14 cellular contexts compared by ENCODE assay signal in the genomic region with DNA sequence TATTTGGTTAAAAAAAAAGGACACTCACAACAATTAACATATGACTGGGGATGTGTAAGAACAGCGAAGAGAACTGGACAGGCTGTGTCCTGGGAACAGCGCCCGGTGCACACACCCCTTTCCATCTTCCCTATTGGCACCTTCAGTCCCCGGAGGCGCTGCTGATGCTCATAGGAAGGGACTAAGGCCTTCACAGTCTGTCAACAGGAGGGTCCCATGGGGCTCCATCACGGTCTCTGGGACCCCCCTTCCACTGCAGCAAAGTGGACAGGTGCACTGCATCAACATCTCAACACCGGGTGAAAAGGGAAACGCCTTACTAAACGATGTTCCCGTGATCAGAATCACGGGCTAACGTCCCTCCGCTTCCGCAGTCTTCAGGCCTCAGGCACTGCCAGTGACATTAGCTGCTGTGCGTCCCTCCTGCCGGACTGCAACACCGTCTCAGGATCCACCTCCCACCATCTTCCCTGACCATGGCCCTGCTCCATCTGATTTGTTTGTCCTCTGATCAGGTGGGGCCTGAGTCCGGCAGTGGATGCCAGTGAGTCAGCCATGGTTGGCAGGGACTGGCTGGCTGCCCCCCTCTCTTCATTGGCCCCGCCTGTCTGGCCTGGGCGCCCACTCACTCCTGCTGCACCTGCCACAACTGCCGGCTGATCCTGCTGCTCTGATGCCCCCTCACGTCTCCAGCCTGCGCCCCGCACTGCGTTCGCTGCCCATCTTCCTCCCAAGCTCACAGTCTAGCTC.
DNase-seq lines count a peak whose midpoint lies in the region; ATAC-seq and TF ChIP-seq lines count a peak whose summit lies in the region.
"Had no signal": no experiment of that assay in that cellular context is flagged by ENCODE, and none has a peak within 500 bp of the region (broad histone marks: within the 10 kb centered on the region; RNA-seq: fewer than 3 reads in every experiment).

No MANE protein-coding gene starts in this region.

- H3K4ac ChIP-seq in neuronal stem cell (ENCODE audit: low read length), result no peak overlapping the region

- H3K18ac ChIP-seq in neuronal stem cell (ENCODE audit: low read length), result no peak overlapping the region

- no peaks in the 10 kb centered on the region for H3K27me3 Mint-ChIP-seq in endodermal cell (ENCODE audit: insufficient read depth)

- H3K4me3 Mint-ChIP-seq in endodermal cell, result no peak overlapping the region
- H3K4me3 Mint-ChIP-seq: CD8-positive, alpha-beta memory T cell had no signal

- H3K36me3 Mint-ChIP-seq in endodermal cell (ENCODE audit: low read depth), result no peaks in the 10 kb centered on the region
- H3K36me3 Mint-ChIP-seq: CD8-positive, alpha-beta memory T cell had no signal

- no peak overlapping the region for H2AK5ac ChIP-seq in neuronal stem cell (ENCODE audit: low read depth, low read length)

- no peaks in the 10 kb centered on the region for H3K36me3 ChIP-seq in left ventricle myocardium inferior
- H3K36me3 ChIP-seq in endodermal cell (ENCODE audit: control insufficient read depth, insufficient read depth, low read length), result no peaks in the 10 kb centered on the region
- H3K36me3 ChIP-seq in neuronal stem cell (replicated peaks in 1 of 2; ENCODE audit: control insufficient read depth in 2 of 2, insufficient read depth in 2 of 2, low read length in 2 of 2), result no peaks in the 10 kb centered on the region
- H3K36me3 ChIP-seq: BLaER1 had no signal

- H2BK5ac ChIP-seq in neuronal stem cell (ENCODE audit: low read length), result no peak overlapping the region

- no peak overlapping the region for H3K4me2 ChIP-seq in neuronal stem cell (ENCODE audit: insufficient read depth, low read length, poor library complexity, severe bottlenecking)
- H3K4me2 ChIP-seq: BLaER1 had no signal

- H3K9me3 ChIP-seq in left ventricle myocardium inferior (replicated peaks) (peaks cover 33% of the 10 kb centered on the region), endodermal cell (ENCODE audit: control insufficient read depth, low read length) (peaks cover 85% of the 10 kb centered on the region), neuronal stem cell (replicated peaks in 1 of 2; ENCODE audit: control insufficient read depth in 2 of 2, insufficient read depth in 1 of 2, low read depth in 1 of 2, low read length in 2 of 2) (peaks cover 6 to 7% of the 10 kb centered on the region in 2 donors)

- H3K4me1 ChIP-seq in left ventricle myocardium inferior, result no peaks in the 10 kb centered on the region
- no peaks in the 10 kb centered on the region for H3K4me1 ChIP-seq in endodermal cell (ENCODE audit: control insufficient read depth, insufficient read depth, low read length)
- H3K4me1 ChIP-seq in neuronal stem cell (ENCODE audit: control insufficient read depth in 2 of 2, insufficient read depth in 1 of 2, low read depth in 1 of 2, low read length in 2 of 2), result peaks cover 0 to 10% of the 10 kb centered on the region in 2 donors

- H3K23ac ChIP-seq in neuronal stem cell (ENCODE audit: low read depth, low read length, poor library complexity), result peak overlapping the region; percentile 57

- H3K9ac ChIP-seq in endodermal cell (ENCODE audit: extremely low read depth, low read length, poor library complexity, severe bottlenecking) (no peak overlapping the region), neuronal stem cell (ENCODE audit: low read depth, low read length, poor library complexity) (no peak overlapping the region)
- H3K9ac ChIP-seq: BLaER1, GM23248 had no signal

- H3K27ac ChIP-seq in left ventricle myocardium inferior (replicated peaks), result no peak overlapping the region
- H3K27ac ChIP-seq in endodermal cell (ENCODE audit: low read depth, low read length), result no peak overlapping the region
- no peak overlapping the region for H3K27ac ChIP-seq in neuronal stem cell (replicated peaks; ENCODE audit: low read length)
- H3K27ac ChIP-seq: BLaER1, GM23248, HL-60 had no signal

- no peak for TF ChIP-seq CTCF in left ventricle myocardium inferior (IDR thresholded peaks at IDR 0.05; ENCODE audit: borderline replicate concordance)
- no peak for TF ChIP-seq CTCF in endodermal cell (conservative IDR thresholded peaks at IDR 0.05)
- TF ChIP-seq CTCF in omental fat pad (IDR thresholded peaks at IDR 0.05), result no peak

- 82 to 84% methylated on average over 11 to 26 of the region's 26 CpGs for WGBS in endodermal cell (ENCODE audit: insufficient coverage in 1 of 2, insufficient read length in 1 of 2), 2 experiments
- WGBS in neuronal stem cell (ENCODE audit: extremely low coverage in 2 of 2, insufficient read length in 2 of 2, insufficient replicate concordance in 1 of 2), 2 donors, result no CpG with 5 or more reads among the region's 26 CpGs

- DNase-seq in cardiac septum (ENCODE audit: low spot score) (peak; percentile 47), left ventricle myocardium inferior (no peak), endodermal cell (peak; percentile 17), neuronal stem cell (ENCODE audit: low spot score) (no peak), COLO829 (ENCODE audit: low spot score) (no peak), omental fat pad (ENCODE audit: low spot score) (no peak), SKM-1 (lab: John Stamatoyannopoulos, UW; ENCODE audit: unreplicated experiment) (no peak)
- DNase-seq: 8988T; AML-193; CD8-positive, alpha-beta memory T cell; GM23248 had no signal

- H3K4me1 Mint-ChIP-seq in endodermal cell, result no peaks in the 10 kb centered on the region
- H3K4me1 Mint-ChIP-seq: CD8-positive, alpha-beta memory T cell had no signal

- no peak overlapping the region for H4K91ac ChIP-seq in neuronal stem cell (ENCODE audit: low read depth, low read length, poor library complexity)

- peak overlapping the region; percentile 51 for H3K14ac ChIP-seq in neuronal stem cell (ENCODE audit: low read length)

- intact Hi-C loops in cardiac septum (cut with DNase I), result no loop called here
- intact Hi-C loops in left ventricle myocardium inferior (cut with micrococcal nuclease), result no loop called here

- no peak overlapping the region for H2BK120ac ChIP-seq in neuronal stem cell (ENCODE audit: low read depth, low read length)

- peaks cover 12% of the 10 kb centered on the region for H3K9me3 Mint-ChIP-seq in endodermal cell

- H3K79me1 ChIP-seq in neuronal stem cell (ENCODE audit: low read depth, low read length), result peaks cover 1% of the 10 kb centered on the region

- H2AFZ ChIP-seq in neuronal stem cell (ENCODE audit: low read length), result no peak overlapping the region
- H2AFZ ChIP-seq: GM23248 had no signal

- ATAC-seq in omental fat pad (ENCODE audit: low FRiP score), result no peak
- ATAC-seq: GM12878 had no signal

- no peak overlapping the region for H4K8ac ChIP-seq in neuronal stem cell (ENCODE audit: low read depth, low read length)

- no peak overlapping the region for H2BK15ac ChIP-seq in neuronal stem cell (ENCODE audit: low read length)

- peaks cover 56% of the 10 kb centered on the region for H3K27me3 ChIP-seq in left ventricle myocardium inferior (ENCODE audit: low read depth)
- H3K27me3 ChIP-seq in endodermal cell (ENCODE audit: control insufficient read depth, insufficient read depth, low read length, poor library complexity, severe bottlenecking), result no peaks in the 10 kb centered on the region
- H3K27me3 ChIP-seq in neuronal stem cell (ENCODE audit: control insufficient read depth in 3 of 3, insufficient read depth in 3 of 3, low read depth in 1 of 3, low read length in 3 of 3), result peaks cover 0 to 8% (median 0%) of the 10 kb centered on the region in 3 experiments
- H3K27me3 ChIP-seq: BLaER1 had no signal

- H3K4me3 ChIP-seq in left ventricle myocardium inferior, result no peak overlapping the region
- H3K4me3 ChIP-seq in endodermal cell (ENCODE audit: low read length), result no peak overlapping the region
- H3K4me3 ChIP-seq in neuronal stem cell (ENCODE audit: low read length in 2 of 2), result no peak overlapping the region
- H3K4me3 ChIP-seq: BLaER1, GM12878, GM23248 had no signal

- H2BK12ac ChIP-seq in neuronal stem cell (ENCODE audit: low read length), result peak overlapping the region; percentile 68

- H3K27ac Mint-ChIP-seq in endodermal cell, result no peak overlapping the region
- H3K27ac Mint-ChIP-seq: CD8-positive, alpha-beta memory T cell had no signal

Comparison
In these comparisons a context has a peak if more than half of its experiments do, and no peak if none do; other contexts are left out.
1. DNase-seq: peak in cardiac septum (single experiment) and endodermal cell (single experiment); none in left ventricle myocardium inferior (single experiment), neuronal stem cell (single experiment), COLO829 (single experiment), omental fat pad (single experiment) and SKM-1 (single experiment).